In genomic region chr2:70898363-70899240, GRCh38 we compare ENCODE assay signal across 27 cellular contexts. TPM values are rescaled to one million over a fixed set of nuclear protein-coding genes. Genes with fewer than 3 reads are reported as not detected.
DNase-seq lines count a peak whose midpoint lies in the region; ATAC-seq, FAIRE-seq and TF ChIP-seq lines count a peak whose summit lies in the region.
"Had no signal": no experiment of that assay in that cellular context is flagged by ENCODE, and none has a peak within 500 bp of the region (broad histone marks: within the 10 kb centered on the region; RNA-seq: fewer than 3 reads in every experiment).

No MANE protein-coding gene starts in this region.

- H3K9ac ChIP-seq in H1 (replicated peaks in 1 of 4; ENCODE audit: extremely low read depth in 1 of 4, low read depth in 3 of 4, low read length in 3 of 4) = no peak overlapping the region

- H2BK20ac ChIP-seq in H1 (ENCODE audit: low read length) = peak overlapping the region; percentile 78

- TF ChIP-seq CTCF in GM23338 (conservative IDR thresholded peaks at IDR 0.05; ENCODE audit: low read depth in 2 of 2) = no peak
- no peak for TF ChIP-seq CTCF in HEK293 (tag by site-specific recombination; IDR thresholded peaks at IDR 0.05)
- TF ChIP-seq CTCF in H1 (IDR thresholded peaks at IDR 0.05; ENCODE audit: control extremely low read depth in 1 of 3, insufficient read depth in 1 of 3, low read depth in 1 of 3, low read length in 3 of 3) = no peak
- no peak for TF ChIP-seq CTCF in CD4-positive, alpha-beta T cell (IDR thresholded peaks at IDR 0.05)

- H3K27ac Mint-ChIP-seq in GM23338 = no peak overlapping the region
- H3K27ac Mint-ChIP-seq in CD4-positive, alpha-beta T cell = no peak overlapping the region

- ATAC-seq in GM23338 = peak; percentile 1; the same call in 2 of the 3 replicates
- ATAC-seq in CD4-positive, alpha-beta T cell (ENCODE audit: poor library complexity) = no peak
- ATAC-seq: body of pancreas, gastrocnemius medialis had no signal

- H4K8ac ChIP-seq in H1 (ENCODE audit: extremely low read depth, insufficient read depth, low read length) = no peak overlapping the region

- H3K27me3 ChIP-seq in GM23338 (ENCODE audit: insufficient read depth) = peaks cover 100% of the 10 kb centered on the region
- peaks cover 98 to 99% (median 99%) of the 10 kb centered on the region in 4 experiments for H3K27me3 ChIP-seq in H1 (replicated peaks in 1 of 4; ENCODE audit: control insufficient read depth in 3 of 4, extremely low read depth in 1 of 4, insufficient read depth in 3 of 4, low read length in 3 of 4)
- H3K27me3 ChIP-seq in neuron (ENCODE audit: insufficient read depth, low read length) = peaks cover 60% of the 10 kb centered on the region
- peaks cover 97% of the 10 kb centered on the region for H3K27me3 ChIP-seq in CD4-positive, alpha-beta T cell (ENCODE audit: control insufficient read depth, insufficient read depth, low read length)
- H3K27me3 ChIP-seq: pancreas had no signal

- H3K27ac ChIP-seq in GM23338 (ENCODE audit: low read depth) (no peak overlapping the region), HEK293 (ENCODE audit: extremely low read depth, low read depth, low read length) (no peak overlapping the region), H1 (ENCODE audit: low read depth, low read length) (no peak overlapping the region)
- H3K27ac ChIP-seq in CD4-positive, alpha-beta T cell (ENCODE audit: low read depth, low read length) = no peak overlapping the region
- H3K27ac ChIP-seq: pancreas, SJSA1, upper lobe of left lung had no signal

- no peaks in the 10 kb centered on the region for H3K9me2 ChIP-seq in GM23338 (ENCODE audit: insufficient read depth)

- H3K4me1 Mint-ChIP-seq in GM23338 = peaks cover 54% of the 10 kb centered on the region
- H3K4me1 Mint-ChIP-seq in CD4-positive, alpha-beta T cell (ENCODE audit: low read depth) = peaks cover 38% of the 10 kb centered on the region

- H3K4ac ChIP-seq in H1 (replicated peaks; ENCODE audit: insufficient read length, low read depth, low read length) = no peak overlapping the region

- no peak overlapping the region for H2BK120ac ChIP-seq in H1 (replicated peaks; ENCODE audit: low read depth, low read length)

- H3K79me2 ChIP-seq in GM23338 (replicated peaks; ENCODE audit: insufficient read depth) (no peaks in the 10 kb centered on the region), H1 (ENCODE audit: control insufficient read depth in 1 of 2, insufficient read depth in 2 of 2, low read length in 2 of 2) (no peaks in the 10 kb centered on the region)

- H3K9me3 ChIP-seq in HEK293 (ENCODE audit: control insufficient read depth, insufficient read depth, low read depth, low read length) (no peaks in the 10 kb centered on the region), H1 (ENCODE audit: insufficient read depth in 2 of 2, low read depth in 1 of 2, low read length in 1 of 2) (no peaks in the 10 kb centered on the region), neuron (ENCODE audit: low read length) (no peaks in the 10 kb centered on the region)
- no peaks in the 10 kb centered on the region for H3K9me3 ChIP-seq in CD4-positive, alpha-beta T cell (ENCODE audit: control insufficient read depth, low read length)
- H3K9me3 ChIP-seq: body of pancreas, esophagus muscularis mucosa, gastrocnemius medialis, pancreas, SJSA1, upper lobe of left lung had no signal

- TF ChIP-seq RAD21 in H1 (IDR thresholded peaks at IDR 0.05 in 1 of 2, conservative IDR thresholded peaks at IDR 0.05 in 1 of 2; ENCODE audit: low read depth in 2 of 2, low read length in 2 of 2) = no peak

- DNase-seq in GM23338 (ENCODE audit: low spot score) = peak; percentile 74
- DNase-seq in H1 (ENCODE audit: low read depth in 1 of 2, low spot score in 2 of 2) = peak in 1 of 2 experiments; percentile 60
- no peak for DNase-seq in DMS53 (lab: John Stamatoyannopoulos, UW)
- DNase-seq in CD4-positive, alpha-beta T cell = no peak
- no peak for DNase-seq in hippocampal formation (lab: John Stamatoyannopoulos, UW)
- no peak for DNase-seq in SHP77 (lab: John Stamatoyannopoulos, UW)
- DNase-seq: activated CD4-positive, alpha-beta T cell treated with anti-CD3 and anti-CD28 coated beads for 1 hour; activated CD8-positive, alpha-beta memory T cell treated with anti-CD3 and anti-CD28 coated beads for 24 hours; activated gamma-delta T cell; activated T-cell treated with anti-CD3 and anti-CD28 coated beads, Interleukin-2, amount 50 U/mL, for 1 hour; effector CD4-positive, alpha-beta T cell; gastrocnemius medialis; Kasumi-1; MV-4-11; NCI-H526; stimulated activated CD4-positive, alpha-beta T cell treated with anti-CD3 and anti-CD28 coated beads, Interleukin-15, amount 100 ng/mL, for 24 hours; upper lobe of left lung had no signal

- peaks cover 3% of the 10 kb centered on the region; the same call in 1 of the 3 replicates for H3K9me3 Mint-ChIP-seq in GM23338
- no peaks in the 10 kb centered on the region for H3K9me3 Mint-ChIP-seq in CD4-positive, alpha-beta T cell

- H2AK5ac ChIP-seq in H1 (ENCODE audit: low read depth, low read length) = peak overlapping the region; percentile 89

- H2BK5ac ChIP-seq in H1 (ENCODE audit: low read depth, low read length) = no peak overlapping the region

- H3K14ac ChIP-seq in H1 (ENCODE audit: insufficient read length) = no peak overlapping the region

- H3K4me3 Mint-ChIP-seq in GM23338 = peak overlapping the region; percentile 67; the same call in 2 of the 3 replicates
- H3K4me3 Mint-ChIP-seq in CD4-positive, alpha-beta T cell = no peak overlapping the region

- peaks cover 38% of the 10 kb centered on the region for H3K4me1 ChIP-seq in GM23338 (ENCODE audit: insufficient read depth)
- H3K4me1 ChIP-seq in HEK293 (ENCODE audit: control insufficient read depth, insufficient read depth, low read length) = peaks cover 2% of the 10 kb centered on the region; the same call in 1 of the 2 replicates
- H3K4me1 ChIP-seq in H1 (replicated peaks in 1 of 4; ENCODE audit: control insufficient read depth in 3 of 4, insufficient read depth in 4 of 4, low read length in 3 of 4) = peaks cover 0 to 31% (median 24%) of the 10 kb centered on the region in 4 experiments; a peak in 6 of 7 replicates
- peaks cover 25% of the 10 kb centered on the region for H3K4me1 ChIP-seq in neuron (ENCODE audit: insufficient read depth, low read length)
- H3K4me1 ChIP-seq: pancreas had no signal

- 0 out of 2 replicates have a peak, but pooled peaks cover 13% of the 10 kb centered on the region for H3F3A ChIP-seq in GM23338 (replicated peaks; ENCODE audit: low read depth)

- H2AFZ ChIP-seq in GM23338 (no peak overlapping the region), H1 (ENCODE audit: low read length) (no peak overlapping the region), neuron (ENCODE audit: low read depth, low read length) (no peak overlapping the region)

- H3K36me3 ChIP-seq in GM23338 (ENCODE audit: insufficient read depth) = no peaks in the 10 kb centered on the region
- peaks cover 0 to 7% of the 10 kb centered on the region in 2 experiments; a peak in 1 of 3 replicates for H3K36me3 ChIP-seq in HEK293 (ENCODE audit: control insufficient read depth in 2 of 2, insufficient read depth in 1 of 2, low read length in 2 of 2)
- no peaks in the 10 kb centered on the region for H3K36me3 ChIP-seq in H1 (ENCODE audit: control insufficient read depth in 2 of 4, insufficient read depth in 4 of 4, low read length in 3 of 4)
- no peaks in the 10 kb centered on the region for H3K36me3 ChIP-seq in neuron (ENCODE audit: insufficient read depth, low read length)
- H3K36me3 ChIP-seq: esophagus muscularis mucosa, gastrocnemius medialis, pancreas, SJSA1, upper lobe of left lung had no signal

- peaks cover 100% of the 10 kb centered on the region for H3K27me3 Mint-ChIP-seq in GM23338 (ENCODE audit: insufficient read depth, low read depth, poor library complexity)
- H3K27me3 Mint-ChIP-seq in CD4-positive, alpha-beta T cell = peaks cover 98% of the 10 kb centered on the region

- POLR2A ChIA-PET in HEK293 (lab: Yijun Ruan, JAX) (interaction anchor here (1.3 kb wide), 1 partner anchor 11 kb away, joined by 4 read pairs; no protein-coding TSS in a partner anchor), H1 (lab: Charles Lee; ENCODE audit: partially characterized antibody) (interaction anchor here (1.0 to 1.5 kb wide), 2 partner anchors 9 to 13 kb away, joined by 5 to 6 read pairs; no protein-coding TSS in a partner anchor)
- POLR2A ChIA-PET in CD4-positive, alpha-beta T cell (lab: Charles Lee) = no interaction called here

- H3K56ac ChIP-seq in H1 (replicated peaks; ENCODE audit: insufficient read length, low read depth, low read length) = no peak overlapping the region

- TF ChIP-seq EP300 in H1 (IDR thresholded peaks at IDR 0.05; ENCODE audit: borderline replicate concordance in 1 of 2, low read depth in 2 of 2, low read length in 2 of 2) = no peak

- CTCF ChIA-PET in HEK293 (lab: Yijun Ruan, JAX) = interaction anchor here (1.0 kb wide), 1 partner anchor 22 kb away, joined by 3 read pairs; no protein-coding TSS in a partner anchor
- CTCF ChIA-PET in H1 (lab: Charles Lee; ENCODE audit: partially characterized antibody) = interaction anchor here (0.7 to 7.3 kb wide), 12 partner anchors 8 to 78 kb away, joined by 3 to 79 read pairs (median 4); partner anchors contain the start of gene ATP6V1B1
- CTCF ChIA-PET in CD4-positive, alpha-beta T cell (lab: Charles Lee) = no interaction called here

- 0 out of 2 replicates have a peak overlapping the region, but pooled peaks have one; percentile 13 for H3K4me3 ChIP-seq in GM23338
- no peak overlapping the region for H3K4me3 ChIP-seq in HEK293 (ENCODE audit: low read depth, low read length)
- H3K4me3 ChIP-seq in H1 (ENCODE audit: extremely low read depth in 1 of 4, insufficient read depth in 2 of 4, low read depth in 3 of 4, low read length in 4 of 4) = no peak overlapping the region
- H3K4me3 ChIP-seq in neuron (ENCODE audit: low read length) = peak overlapping the region; percentile 75
- H3K4me3 ChIP-seq: body of pancreas, SJSA1 had no signal

- 8% methylated on average over 16 of the region's 16 CpGs; no CpG with 5 or more reads in 1 of the 2 experiments for WGBS in H1 (ENCODE audit: extremely low coverage in 1 of 2, insufficient coverage in 1 of 2, insufficient read length in 1 of 2, insufficient replicate concordance in 2 of 2, low coverage in 1 of 2, low lambda C conversion rate in 2 of 2, missing lambda C conversion rate in 1 of 2), 2 experiments

- H3K4me2 ChIP-seq in GM23338 = peak overlapping the region; percentile 86; the same call in 1 of the 2 replicates
- H3K4me2 ChIP-seq in H1 (ENCODE audit: insufficient read depth in 1 of 2, low read depth in 2 of 2, low read length in 2 of 2) = peak overlapping the region; percentile 81 to 88; a peak in 3 of 4 replicates

- TF ChIP-seq POLR2A in H1 (IDR thresholded peaks at IDR 0.05; ENCODE audit: control extremely low read depth in 1 of 2, low read depth in 2 of 2, low read length in 2 of 2) = no peak

- H3K23ac ChIP-seq in H1 (ENCODE audit: insufficient read length) = no peak overlapping the region

- no peak overlapping the region for H3K18ac ChIP-seq in H1 (ENCODE audit: extremely low read depth, low read length)

- H4K20me1 ChIP-seq in GM23338 (replicated peaks; ENCODE audit: insufficient read depth) (peaks cover 28% of the 10 kb centered on the region), H1 (replicated peaks in 1 of 2; ENCODE audit: control insufficient read depth in 1 of 2, insufficient read depth in 2 of 2, low read length in 2 of 2) (peaks cover 13 to 38% of the 10 kb centered on the region in 2 experiments)

- peak; percentile 57 for FAIRE-seq in H1 (lab: Jason Lieb, UNC)
- FAIRE-seq: pancreas, RCC 7860, TTC549 had no signal

- no peak overlapping the region for H4K5ac ChIP-seq in H1 (ENCODE audit: insufficient read length, low read depth, low read length)

- H4K91ac ChIP-seq in H1 (replicated peaks; ENCODE audit: insufficient read length, low read length) = no peak overlapping the region

- 0 out of 2 replicates have a peak overlapping the region, but pooled peaks have one; percentile 76 for H2BK15ac ChIP-seq in H1 (ENCODE audit: low read length)

- intact Hi-C loops in CD4-positive, alpha-beta T cell (cut with DNase I, micrococcal nuclease) = no loop called here

- peaks cover 16% of the 10 kb centered on the region for H3K23me2 ChIP-seq in H1 (ENCODE audit: low read depth, low read length)

- peak overlapping the region; percentile 86 for H2BK12ac ChIP-seq in H1 (ENCODE audit: low read depth, low read length)

- no peaks in the 10 kb centered on the region for H3K79me1 ChIP-seq in H1 (ENCODE audit: low read depth, low read length)

- H3K36me3 Mint-ChIP-seq in GM23338 (ENCODE audit: low read depth) = no peaks in the 10 kb centered on the region; the same call in 2 of the 3 replicates
- H3K36me3 Mint-ChIP-seq in CD4-positive, alpha-beta T cell (ENCODE audit: low read depth) = no peaks in the 10 kb centered on the region

RNA-seq across cellular contexts. Expression of gene VAX2, which starts 1.8 kb away (rescaled TPM):
- 0.31 TPM in 1 of 2 replicates, not detected in the other for total RNA-seq in GM23338 (2014; rRNA removed; shearing (Covaris generic))
- polyA plus RNA-seq in GM23338 (2016; fragmentation: Nextera tagmentation; extraction: Ambion mirVana) (not detected in 2 replicates), H1 (2011; rRNA removed) (not detected in 2 replicates)
- not detected in 2 replicates for total RNA-seq in H1 (2021; fragmentation: NEBNext Ultra II Directional; extraction: Animal tissue kit (Norgen Biotek cat#: 25700))
- 0.04 TPM for polyA plus RNA-seq in H1 (2011; cell fraction: cytosol; rRNA removed)
- polyA plus RNA-seq in H1 (2011; cell fraction: nucleus; rRNA removed) = 0.14 TPM
- polyA plus RNA-seq in H1 (2012, experiment 1 of 2) = not detected in 4 replicates
- polyA plus RNA-seq in H1 (2012, experiment 2 of 2) = not detected
- not detected for polyA plus RNA-seq in H1 (2013, experiment 1 of 2)
- polyA plus RNA-seq in H1 (2013, experiment 2 of 2) = not detected
- polyA minus RNA-seq in H1 (2011; rRNA and poly(A)+ RNA removed) = not detected in 2 replicates
- not detected for polyA minus RNA-seq in H1 (2011; cell fraction: cytosol; rRNA and poly(A)+ RNA removed)
- not detected for polyA minus RNA-seq in H1 (2011; cell fraction: nucleus; rRNA and poly(A)+ RNA removed)
- total RNA-seq in CD4-positive, alpha-beta T cell = not detected
- total RNA-seq: lung microvascular endothelial cell; SJSA1; T-helper 1 cell treated with Interleukin-12 subunit alpha and Interleukin-12 subunit beta and Interleukin-4 antibody, amounts not matched to agents 30 ng/mL and 1 ng/mL, for 36 hours had no signal

RNA-seq across cellular contexts. Expression of gene ATP6V1B1, which starts 37.1 kb away (rescaled TPM):
- total RNA-seq in GM23338 (2014; rRNA removed; shearing (Covaris generic)) = not detected in 2 replicates
- polyA plus RNA-seq in GM23338 (2016; fragmentation: Nextera tagmentation; extraction: Ambion mirVana) (not detected in 2 replicates), H1 (2011; rRNA removed) (0.17 TPM in 1 of 2 replicates, not detected in the other)
- not detected in 2 replicates for total RNA-seq in H1 (2021; fragmentation: NEBNext Ultra II Directional; extraction: Animal tissue kit (Norgen Biotek cat#: 25700))
- polyA plus RNA-seq in H1 (2011; cell fraction: cytosol; rRNA removed) = not detected
- 0.31 TPM for polyA plus RNA-seq in H1 (2011; cell fraction: nucleus; rRNA removed)
- 0.18 to 0.19 TPM in 2 of 4 replicates, not detected in the others for polyA plus RNA-seq in H1 (2012, experiment 1 of 2)
- not detected for polyA plus RNA-seq in H1 (2012, experiment 2 of 2)
- polyA plus RNA-seq in H1 (2013, experiment 1 of 2) = 0.04 TPM
- polyA plus RNA-seq in H1 (2013, experiment 2 of 2) = not detected
- polyA minus RNA-seq in H1 (2011; rRNA and poly(A)+ RNA removed) = not detected in 2 replicates
- polyA minus RNA-seq in H1 (2011; cell fraction: cytosol; rRNA and poly(A)+ RNA removed) = not detected
- polyA minus RNA-seq in H1 (2011; cell fraction: nucleus; rRNA and poly(A)+ RNA removed) = not detected
- total RNA-seq in CD4-positive, alpha-beta T cell = not detected
- total RNA-seq: lung microvascular endothelial cell; SJSA1; T-helper 1 cell treated with Interleukin-12 subunit alpha and Interleukin-12 subunit beta and Interleukin-4 antibody, amounts not matched to agents 30 ng/mL and 1 ng/mL, for 36 hours had no signal

Comparison
In these comparisons a context has a peak if more than half of its experiments do, and no peak if none do; other contexts are left out.
1. H3K4me3 ChIP-seq: peak in GM23338 (single experiment) and neuron (single experiment); none in HEK293 (single experiment) and H1 (0 of 4).